Comparison of ENCODE assay signal across 2 cellular contexts in genomic region chr2:176558574-176559140, GRCh38.
TF ChIP-seq lines count a peak whose summit lies in the region.

No MANE protein-coding gene starts in this region.

TF ChIP-seq in HepG2, 621 proteins besides CTCF, POLR2A, EP300 and RAD21:
- peak; percentile 78 to 86; a peak in 3 of 4 replicates for TF ChIP-seq MAFK (conservative IDR thresholded peaks at IDR 0.05 in 1 of 2, IDR thresholded peaks at IDR 0.05 in 1 of 2; ENCODE audit: low read length in 2 of 2)
- no peak for TF ChIP-seq ATM (IDR thresholded peaks at IDR 0.05; ENCODE audit: borderline replicate concordance)
- TF ChIP-seq ZNF710 (CRISPR knock-in tag; IDR thresholded peaks at IDR 0.05; ENCODE audit: borderline replicate concordance) = no peak
- TF ChIP-seq, protein P1, sequence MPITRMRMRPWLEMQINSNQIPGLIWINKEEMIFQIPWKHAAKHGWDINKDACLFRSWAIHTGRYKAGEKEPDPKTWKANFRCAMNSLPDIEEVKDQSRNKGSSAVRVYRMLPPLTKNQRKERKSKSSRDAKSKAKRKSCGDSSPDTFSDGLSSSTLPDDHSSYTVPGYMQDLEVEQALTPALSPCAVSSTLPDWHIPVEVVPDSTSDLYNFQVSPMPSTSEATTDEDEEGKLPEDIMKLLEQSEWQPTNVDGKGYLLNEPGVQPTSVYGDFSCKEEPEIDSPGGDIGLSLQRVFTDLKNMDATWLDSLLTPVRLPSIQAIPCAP (CRISPR knock-in tag; IDR thresholded peaks at IDR 0.05; ENCODE audit: low read depth) = no peak
- TF ChIP-seq, protein P2, sequence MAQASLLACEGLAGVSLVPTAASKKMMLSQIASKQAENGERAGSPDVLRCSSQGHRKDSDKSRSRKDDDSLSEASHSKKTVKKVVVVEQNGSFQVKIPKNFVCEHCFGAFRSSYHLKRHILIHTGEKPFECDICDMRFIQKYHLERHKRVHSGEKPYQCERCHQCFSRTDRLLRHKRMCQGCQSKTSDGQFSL (CRISPR knock-in tag; IDR thresholded peaks at IDR 0.05) = no peak
- TF ChIP-seq NR2F2 (IDR thresholded peaks at IDR 0.05; ENCODE audit: borderline replicate concordance, low read depth) = no peak
- no peak for TF ChIP-seq MLXIP (CRISPR knock-in tag; IDR thresholded peaks at IDR 0.05; ENCODE audit: borderline replicate concordance)
- no peak for TF ChIP-seq THRA (CRISPR knock-in tag; IDR thresholded peaks at IDR 0.05; ENCODE audit: borderline replicate concordance)
- TF ChIP-seq MAFF (IDR thresholded peaks at IDR 0.05; ENCODE audit: low read depth, low read length) = peak; percentile 81
- TF ChIP-seq ZFP62 (CRISPR knock-in tag; IDR thresholded peaks at IDR 0.05) = no peak
- TF ChIP-seq PLRG1 (conservative IDR thresholded peaks at IDR 0.05) = no peak
- TF ChIP-seq, protein P3, sequence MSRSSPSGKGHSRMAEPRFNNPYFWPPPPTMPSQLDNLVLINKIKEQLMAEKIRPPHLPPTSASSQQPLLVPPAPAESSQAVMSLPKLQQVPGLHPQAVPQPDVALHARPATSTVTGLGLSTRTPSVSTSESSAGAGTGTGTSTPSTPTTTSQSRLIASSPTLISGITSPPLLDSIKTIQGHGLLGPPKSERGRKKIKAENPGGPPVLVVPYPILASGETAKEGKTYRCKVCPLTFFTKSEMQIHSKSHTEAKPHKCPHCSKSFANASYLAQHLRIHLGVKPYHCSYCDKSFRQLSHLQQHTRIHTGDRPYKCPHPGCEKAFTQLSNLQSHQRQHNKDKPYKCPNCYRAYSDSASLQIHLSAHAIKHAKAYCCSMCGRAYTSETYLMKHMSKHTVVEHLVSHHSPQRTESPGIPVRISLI (CRISPR knock-in tag; IDR thresholded peaks at IDR 0.05; ENCODE audit: borderline replicate concordance) = no peak
- TF ChIP-seq ZNF83 (CRISPR knock-in tag; IDR thresholded peaks at IDR 0.05; ENCODE audit: borderline replicate concordance) = no peak
- TF ChIP-seq ZNF703 (CRISPR knock-in tag; IDR thresholded peaks at IDR 0.05; ENCODE audit: borderline replicate concordance) = no peak
- no peak for TF ChIP-seq MTF1 (CRISPR knock-in tag; IDR thresholded peaks at IDR 0.05)
- TF ChIP-seq ZNF770 (CRISPR knock-in tag; IDR thresholded peaks at IDR 0.05) = no peak

TF ChIP-seq in GM12878, 131 proteins besides CTCF, POLR2A, EP300 and RAD21:
- TF ChIP-seq RB1 (IDR thresholded peaks at IDR 0.05; ENCODE audit: borderline replicate concordance) (no peak), SMC3 (IDR thresholded peaks at IDR 0.05; ENCODE audit: borderline replicate concordance, low read length) (no peak), KAT2A (conservative IDR thresholded peaks at IDR 0.05; ENCODE audit: control insufficient read depth, low read depth, low read length) (no peak), ZNF207 (IDR thresholded peaks at IDR 0.05; ENCODE audit: borderline replicate concordance) (no peak), ZSCAN29 (IDR thresholded peaks at IDR 0.05) (no peak), POLR2AphosphoS5 (IDR thresholded peaks at IDR 0.05; ENCODE audit: low read length) (no peak), ZBED1 (IDR thresholded peaks at IDR 0.05; ENCODE audit: borderline replicate concordance) (no peak), ZNF384 (IDR thresholded peaks at IDR 0.05; ENCODE audit: borderline replicate concordance, low read depth, low read length) (no peak), PRDM15 (CRISPR knock-in tag; IDR thresholded peaks at IDR 0.05) (no peak), JUND (IDR thresholded peaks at IDR 0.05; ENCODE audit: low read depth, low read length) (no peak), CHD4 (IDR thresholded peaks at IDR 0.05) (no peak), MEF2B (IDR thresholded peaks at IDR 0.05; ENCODE audit: partially characterized antibody, poor library complexity, severe bottlenecking) (no peak), WRNIP1 (IDR thresholded peaks at IDR 0.05; ENCODE audit: borderline replicate concordance, low read depth, low read length) (no peak)
- TF ChIP-seq, protein P4, sequence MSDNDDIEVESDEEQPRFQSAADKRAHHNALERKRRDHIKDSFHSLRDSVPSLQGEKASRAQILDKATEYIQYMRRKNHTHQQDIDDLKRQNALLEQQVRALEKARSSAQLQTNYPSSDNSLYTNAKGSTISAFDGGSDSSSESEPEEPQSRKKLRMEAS (IDR thresholded peaks at IDR 0.05; ENCODE audit: low read depth, low read length) = no peak
